Comparison of ENCODE assay signal across 1 cellular context in genomic region chr5:140557136-140557805, GRCh38.
TF ChIP-seq lines count a peak whose summit lies in the region.

SRA1 (minus strand) TSS chr5:140557473; CDS start chr5:140557452, 21 bp downstream.

TF ChIP-seq in K562, 482 proteins besides CTCF, POLR2A, EP300 and RAD21 (continued from another document and continues in another):
- TF ChIP-seq BDP1 (IDR thresholded peaks at IDR 0.05; ENCODE audit: insufficient read depth, insufficient read length) (no peak), ELF4 (CRISPR knock-in tag; IDR thresholded peaks at IDR 0.05) (no peak), PPARD (CRISPR knock-in tag; IDR thresholded peaks at IDR 0.05) (no peak), DDX20 (tag; IDR thresholded peaks at IDR 0.05; ENCODE audit: low read depth) (no peak), FOS (IDR thresholded peaks at IDR 0.05; ENCODE audit: extremely low read depth, insufficient read length) (no peak), ZFP1 (CRISPR knock-in tag; IDR thresholded peaks at IDR 0.05) (no peak), EWSR1 (IDR thresholded peaks at IDR 0.05; ENCODE audit: borderline replicate concordance, low read depth, partially characterized antibody) (no peak), ZBTB12 (CRISPR knock-in tag; IDR thresholded peaks at IDR 0.05) (peak; percentile 80), MECOM (CRISPR knock-in tag; IDR thresholded peaks at IDR 0.05) (no peak), NFIX (CRISPR knock-in tag; IDR thresholded peaks at IDR 0.05; ENCODE audit: low read depth) (no peak), SNIP1 (IDR thresholded peaks at IDR 0.05; ENCODE audit: low read depth) (no peak), ZNF24 (IDR thresholded peaks at IDR 0.05) (no peak), YBX1 (IDR thresholded peaks at IDR 0.05) (no peak), TSC22D4 (tag; IDR thresholded peaks at IDR 0.05) (no peak), ZNF316 (IDR thresholded peaks at IDR 0.05) (no peak), ZNF436 (CRISPR knock-in tag; IDR thresholded peaks at IDR 0.05) (no peak), MED1 (CRISPR knock-in tag; IDR thresholded peaks at IDR 0.05; ENCODE audit: borderline replicate concordance) (no peak), CBX5 (IDR thresholded peaks at IDR 0.05; ENCODE audit: borderline replicate concordance, low read depth) (no peak), ZNF586 (CRISPR knock-in tag; conservative IDR thresholded peaks at IDR 0.05) (no peak), NUFIP1 (IDR thresholded peaks at IDR 0.05; ENCODE audit: partially characterized antibody) (no peak), OTX1 (CRISPR knock-in tag; IDR thresholded peaks at IDR 0.05) (no peak), SMAD2 (IDR thresholded peaks at IDR 0.05; ENCODE audit: low read depth, low read length) (no peak), ERF (CRISPR knock-in tag; IDR thresholded peaks at IDR 0.05) (peak; percentile 37; the same call in 1 of the 2 replicates), MTA1 (IDR thresholded peaks at IDR 0.05; ENCODE audit: borderline replicate concordance) (no peak), RB1 (IDR thresholded peaks at IDR 0.05; ENCODE audit: low read depth) (peak; percentile 55), DPF2 (IDR thresholded peaks at IDR 0.05) (no peak), ZNF609 (CRISPR knock-in tag; IDR thresholded peaks at IDR 0.05; ENCODE audit: borderline replicate concordance) (no peak), ZNF121 (CRISPR knock-in tag; conservative IDR thresholded peaks at IDR 0.05) (no peak), ZNF444 (CRISPR knock-in tag; IDR thresholded peaks at IDR 0.05) (no peak), TCF3 (CRISPR knock-in tag; IDR thresholded peaks at IDR 0.05) (0 out of 2 replicates have a peak, but pooled peaks have one; percentile 17), PURB (CRISPR knock-in tag; IDR thresholded peaks at IDR 0.05; ENCODE audit: low read depth) (no peak), TRIM25 (IDR thresholded peaks at IDR 0.05; ENCODE audit: borderline replicate concordance) (no peak), NR2C2 (CRISPR knock-in tag; IDR thresholded peaks at IDR 0.05) (no peak), NR2C2 (tag; IDR thresholded peaks at IDR 0.05) (peak; percentile 75), ESRRA (IDR thresholded peaks at IDR 0.05; ENCODE audit: borderline replicate concordance, low read depth) (peak; percentile 11; the same call in 1 of the 2 replicates), STAT5A (IDR thresholded peaks at IDR 0.05; ENCODE audit: borderline replicate concordance, low read length) (peak; percentile 37; the same call in 1 of the 2 replicates), POLR3G (IDR thresholded peaks at IDR 0.05; ENCODE audit: extremely low read depth, insufficient read length, insufficient replicate concordance) (no peak), ZNF41 (CRISPR knock-in tag; conservative IDR thresholded peaks at IDR 0.05) (no peak), XRCC3 (IDR thresholded peaks at IDR 0.05) (no peak), DACH1 (IDR thresholded peaks at IDR 0.05; ENCODE audit: partially characterized antibody) (no peak), POLR2B (IDR thresholded peaks at IDR 0.05; ENCODE audit: low read depth, partially characterized antibody) (peak; percentile 94), FOXK2 (conservative IDR thresholded peaks at IDR 0.05 in 1 of 2, IDR thresholded peaks at IDR 0.05 in 1 of 2; ENCODE audit: low read depth in 2 of 2) (no peak; a peak in 1 of 4 replicates), ZKSCAN1 (IDR thresholded peaks at IDR 0.05; ENCODE audit: low read depth, low read length) (no peak), BHLHE40 (IDR thresholded peaks at IDR 0.05; ENCODE audit: low read length) (no peak), MCM3 (IDR thresholded peaks at IDR 0.05) (no peak), ZNF589 (CRISPR knock-in tag; IDR thresholded peaks at IDR 0.05; ENCODE audit: low read depth) (peak; percentile 16; the same call in 1 of the 2 replicates), PCBP2 (IDR thresholded peaks at IDR 0.05; ENCODE audit: low read depth, low read length, poor library complexity, severe bottlenecking) (no peak), RBM34 (IDR thresholded peaks at IDR 0.05; ENCODE audit: borderline replicate concordance, insufficient read depth, low read length) (no peak), NFE2 (IDR thresholded peaks at IDR 0.05; ENCODE audit: low read depth) (no peak), DMBX1 (CRISPR knock-in tag; IDR thresholded peaks at IDR 0.05; ENCODE audit: borderline replicate concordance) (no peak), GABPB1 (CRISPR knock-in tag; IDR thresholded peaks at IDR 0.05) (peak; percentile 96), PRMT5 (CRISPR knock-in tag; IDR thresholded peaks at IDR 0.05) (no peak), ZBTB7A (IDR thresholded peaks at IDR 0.05; ENCODE audit: borderline replicate concordance, control insufficient read depth, low read depth, low read length) (peak; percentile 79; the same call in 1 of the 2 replicates), BRD4 (IDR thresholded peaks at IDR 0.05) (no peak; the same call in 1 of the 2 replicates), KLF10 (CRISPR knock-in tag; IDR thresholded peaks at IDR 0.05) (no peak), GTF2F1 (IDR thresholded peaks at IDR 0.05; ENCODE audit: low read depth, low read length) (0 out of 2 replicates have a peak, but pooled peaks have one; percentile 45), CAMTA2 (CRISPR knock-in tag; conservative IDR thresholded peaks at IDR 0.05) (no peak), CREM (IDR thresholded peaks at IDR 0.05; ENCODE audit: low read depth) (peak; percentile 97), NR4A1 (CRISPR knock-in tag; IDR thresholded peaks at IDR 0.05) (no peak), NR4A1 (tag; IDR thresholded peaks at IDR 0.05) (no peak), EHMT2 (IDR thresholded peaks at IDR 0.05) (no peak; the same call in 1 of the 2 replicates), TAF15 (IDR thresholded peaks at IDR 0.05; ENCODE audit: low read depth, low read length) (no peak), HIVEP1 (CRISPR knock-in tag; IDR thresholded peaks at IDR 0.05) (no peak), FOXJ3 (CRISPR knock-in tag; IDR thresholded peaks at IDR 0.05) (no peak), ASH1L (IDR thresholded peaks at IDR 0.05; ENCODE audit: borderline replicate concordance, low read depth, partially characterized antibody) (no peak), NCOA4 (IDR thresholded peaks at IDR 0.05; ENCODE audit: partially characterized antibody) (no peak), NFIC (IDR thresholded peaks at IDR 0.05) (peak; percentile 51), HNRNPLL (IDR thresholded peaks at IDR 0.05; ENCODE audit: low read depth, low read length, poor library complexity, severe bottlenecking) (peak; percentile 63), SETDB1 (IDR thresholded peaks at IDR 0.05; ENCODE audit: low read length) (no peak)
- TF ChIP-seq, protein P1, sequence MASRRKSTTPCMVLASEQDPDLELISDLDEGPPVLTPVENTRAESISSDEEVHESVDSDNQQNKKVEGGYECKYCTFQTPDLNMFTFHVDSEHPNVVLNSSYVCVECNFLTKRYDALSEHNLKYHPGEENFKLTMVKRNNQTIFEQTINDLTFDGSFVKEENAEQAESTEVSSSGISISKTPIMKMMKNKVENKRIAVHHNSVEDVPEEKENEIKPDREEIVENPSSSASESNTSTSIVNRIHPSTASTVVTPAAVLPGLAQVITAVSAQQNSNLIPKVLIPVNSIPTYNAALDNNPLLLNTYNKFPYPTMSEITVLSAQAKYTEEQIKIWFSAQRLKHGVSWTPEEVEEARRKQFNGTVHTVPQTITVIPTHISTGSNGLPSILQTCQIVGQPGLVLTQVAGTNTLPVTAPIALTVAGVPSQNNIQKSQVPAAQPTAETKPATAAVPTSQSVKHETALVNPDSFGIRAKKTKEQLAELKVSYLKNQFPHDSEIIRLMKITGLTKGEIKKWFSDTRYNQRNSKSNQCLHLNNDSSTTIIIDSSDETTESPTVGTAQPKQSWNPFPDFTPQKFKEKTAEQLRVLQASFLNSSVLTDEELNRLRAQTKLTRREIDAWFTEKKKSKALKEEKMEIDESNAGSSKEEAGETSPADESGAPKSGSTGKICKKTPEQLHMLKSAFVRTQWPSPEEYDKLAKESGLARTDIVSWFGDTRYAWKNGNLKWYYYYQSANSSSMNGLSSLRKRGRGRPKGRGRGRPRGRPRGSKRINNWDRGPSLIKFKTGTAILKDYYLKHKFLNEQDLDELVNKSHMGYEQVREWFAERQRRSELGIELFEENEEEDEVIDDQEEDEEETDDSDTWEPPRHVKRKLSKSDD (conservative IDR thresholded peaks at IDR 0.05; ENCODE audit: low read length), result no peak
- TF ChIP-seq, protein P2, sequence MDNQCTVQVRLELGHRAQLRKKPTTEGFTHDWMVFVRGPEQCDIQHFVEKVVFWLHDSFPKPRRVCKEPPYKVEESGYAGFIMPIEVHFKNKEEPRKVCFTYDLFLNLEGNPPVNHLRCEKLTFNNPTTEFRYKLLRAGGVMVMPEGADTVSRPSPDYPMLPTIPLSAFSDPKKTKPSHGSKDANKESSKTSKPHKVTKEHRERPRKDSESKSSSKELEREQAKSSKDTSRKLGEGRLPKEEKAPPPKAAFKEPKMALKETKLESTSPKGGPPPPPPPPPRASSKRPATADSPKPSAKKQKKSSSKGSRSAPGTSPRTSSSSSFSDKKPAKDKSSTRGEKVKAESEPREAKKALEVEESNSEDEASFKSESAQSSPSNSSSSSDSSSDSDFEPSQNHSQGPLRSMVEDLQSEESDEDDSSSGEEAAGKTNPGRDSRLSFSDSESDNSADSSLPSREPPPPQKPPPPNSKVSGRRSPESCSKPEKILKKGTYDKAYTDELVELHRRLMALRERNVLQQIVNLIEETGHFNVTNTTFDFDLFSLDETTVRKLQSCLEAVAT (IDR thresholded peaks at IDR 0.05), result no peak
- TF ChIP-seq, protein P3, sequence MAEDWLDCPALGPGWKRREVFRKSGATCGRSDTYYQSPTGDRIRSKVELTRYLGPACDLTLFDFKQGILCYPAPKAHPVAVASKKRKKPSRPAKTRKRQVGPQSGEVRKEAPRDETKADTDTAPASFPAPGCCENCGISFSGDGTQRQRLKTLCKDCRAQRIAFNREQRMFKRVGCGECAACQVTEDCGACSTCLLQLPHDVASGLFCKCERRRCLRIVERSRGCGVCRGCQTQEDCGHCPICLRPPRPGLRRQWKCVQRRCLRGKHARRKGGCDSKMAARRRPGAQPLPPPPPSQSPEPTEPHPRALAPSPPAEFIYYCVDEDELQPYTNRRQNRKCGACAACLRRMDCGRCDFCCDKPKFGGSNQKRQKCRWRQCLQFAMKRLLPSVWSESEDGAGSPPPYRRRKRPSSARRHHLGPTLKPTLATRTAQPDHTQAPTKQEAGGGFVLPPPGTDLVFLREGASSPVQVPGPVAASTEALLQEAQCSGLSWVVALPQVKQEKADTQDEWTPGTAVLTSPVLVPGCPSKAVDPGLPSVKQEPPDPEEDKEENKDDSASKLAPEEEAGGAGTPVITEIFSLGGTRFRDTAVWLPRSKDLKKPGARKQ (CRISPR knock-in tag; IDR thresholded peaks at IDR 0.05), result no peak
